7 cellular contexts compared by ENCODE assay signal in genomic region chr16:11224894-11225676, GRCh38.
DNase-seq lines count a peak whose midpoint lies in the region; ATAC-seq lines count a peak whose summit lies in the region.

No MANE protein-coding gene starts in this region.

- ATAC-seq in GM19328 (IDR thresholded peaks at IDR 0.05; ENCODE audit: unreplicated experiment) (peak; percentile 80), HG03432 (IDR thresholded peaks at IDR 0.05; ENCODE audit: unreplicated experiment) (peak; percentile 88)

- DNase-seq in activated CD4-positive, alpha-beta T cell treated with anti-CD3 and anti-CD28 coated beads, Interleukin-2, amount 50 U/mL, for 4 hours = peak; percentile 64 to 74
- DNase-seq in germinal center (ENCODE audit: low spot score) = peak; percentile 89
- DNase-seq in stimulated activated CD8-positive, alpha-beta memory T cell treated with anti-CD3 and anti-CD28 coated beads, Interleukin-15, amount 100 ng/mL, for 4 hours (ENCODE audit: low read depth in 2 of 2) = peak; percentile 69 to 79
- DNase-seq in kidney tubule cell (ENCODE audit: low spot score) = no peak
- DNase-seq in NCI-H510A treated with DMSO at 0.1 percent for 48 hours (lab: John Stamatoyannopoulos, UW) = no peak

Comparison
In these comparisons a context has a peak if more than half of its experiments do, and no peak if none do; other contexts are left out.
1. DNase-seq: peak in activated CD4-positive, alpha-beta T cell treated with anti-CD3 and anti-CD28 coated beads, Interleukin-2, amount 50 U/mL, for 4 hours (2 of 2), germinal center (single experiment) and stimulated activated CD8-positive, alpha-beta memory T cell treated with anti-CD3 and anti-CD28 coated beads, Interleukin-15, amount 100 ng/mL, for 4 hours (2 of 2); none in kidney tubule cell (single experiment) and NCI-H510A treated with DMSO at 0.1 percent for 48 hours (single experiment).